13 cellular contexts compared by ENCODE assay signal in the genomic region with DNA sequence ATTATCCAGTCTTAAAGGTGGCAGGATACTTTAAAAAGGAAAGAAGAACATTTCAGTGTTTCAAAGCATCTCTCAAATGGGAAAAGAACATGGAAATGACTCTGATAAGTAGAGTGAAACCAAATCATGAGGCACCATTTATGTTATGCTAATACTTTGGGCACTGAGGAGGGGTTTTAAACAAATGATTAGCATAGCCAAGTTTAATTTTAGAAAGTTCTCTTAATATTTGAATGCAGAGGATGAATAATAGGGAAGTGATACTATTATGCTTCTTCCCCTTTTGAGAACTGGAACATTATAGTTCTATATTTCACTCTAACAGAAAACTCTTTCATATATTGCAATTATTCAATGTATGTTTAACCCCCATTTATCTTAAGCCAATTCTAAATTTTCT.
A peak's percentile ranks its signal among the peaks of the same experiment; 100 is the strongest.
DNase-seq lines count a peak whose midpoint lies in the region; ATAC-seq and TF ChIP-seq lines count a peak whose summit lies in the region.
"Had no signal": no experiment of that assay in that cellular context is flagged by ENCODE, and none has a peak within 500 bp of the region (broad histone marks: within the 10 kb centered on the region; RNA-seq: fewer than 3 reads in every experiment).

No MANE protein-coding gene starts in this region.

- H3K4me1 ChIP-seq in BE2C (no peaks in the 10 kb centered on the region), body of pancreas (no peaks in the 10 kb centered on the region)
- H3K4me1 ChIP-seq: psoas muscle had no signal

- CTCF ChIA-PET in GM10248 (lab: Yijun Ruan, JAX): no interaction called here

- peak; percentile 15 for DNase-seq in GM10248 (ENCODE audit: extremely low spot score)
- DNase-seq in BE2C: no peak
- DNase-seq in body of pancreas: no peak
- DNase-seq in DMS79 treated with DMSO at 0.1 percent for 48 hours (lab: John Stamatoyannopoulos, UW): no peak
- DNase-seq in hepatic stellate cell (ENCODE audit: low spot score): no peak
- DNase-seq: activated CD8-positive, alpha-beta T cell treated with anti-CD3 and anti-CD28 coated beads for 36 hours; DMS79; NCI-H446 treated with DMSO at 0.1 percent for 48 hours; psoas muscle; RPMI8226 had no signal

- H3K27ac ChIP-seq in body of pancreas: no peak overlapping the region
- H3K27ac ChIP-seq: psoas muscle had no signal

- POLR2A ChIA-PET in GM10248 (lab: Yijun Ruan, JAX): no interaction called here

- H3K27me3 ChIP-seq in BE2C (no peaks in the 10 kb centered on the region), body of pancreas (no peaks in the 10 kb centered on the region)

- no peaks in the 10 kb centered on the region for H3K9me3 ChIP-seq in BE2C
- peaks cover 0 to 8% (median 0%) of the 10 kb centered on the region in 3 donors for H3K9me3 ChIP-seq in body of pancreas

- no peak for TF ChIP-seq POLR2A in body of pancreas (IDR thresholded peaks at IDR 0.05)

- intact Hi-C loops in body of pancreas (cut with DNase I): no loop called here

- ATAC-seq in GM19467 (IDR thresholded peaks at IDR 0.05; ENCODE audit: unreplicated experiment) (peak; percentile 80), HG02884 (IDR thresholded peaks at IDR 0.05; ENCODE audit: unreplicated experiment) (peak; percentile 81), HG03571 (IDR thresholded peaks at IDR 0.05; ENCODE audit: unreplicated experiment) (peak; percentile 83), body of pancreas (no peak)
- ATAC-seq: activated CD8-positive, alpha-beta T cell treated with anti-CD3 and anti-CD28 coated beads for 36 hours; psoas muscle had no signal

- H3K4me3 ChIP-seq in BE2C (ENCODE audit: low read depth, low read length) (no peak overlapping the region), body of pancreas (no peak overlapping the region)
- H3K4me3 ChIP-seq: psoas muscle had no signal

- H3K36me3 ChIP-seq in BE2C (no peaks in the 10 kb centered on the region), body of pancreas (replicated peaks in 1 of 2; ENCODE audit: insufficient read depth in 1 of 2, low read depth in 2 of 2) (no peaks in the 10 kb centered on the region)

- TF ChIP-seq CTCF in GM10248 (IDR thresholded peaks at IDR 0.05; ENCODE audit: control extremely low read depth, extremely low read depth, low read depth, missing control alignments) (no peak), BE2C (IDR thresholded peaks at IDR 0.05; ENCODE audit: low read depth, low read length) (no peak), body of pancreas (IDR thresholded peaks at IDR 0.05) (no peak)
